2 cellular contexts compared by ENCODE assay signal in genomic region chr2:230784840-230785239, GRCh38.
A peak's percentile ranks its signal among the peaks of the same experiment; 100 is the strongest.
TF ChIP-seq lines count a peak whose summit lies in the region.

No MANE protein-coding gene starts in this region.

TF ChIP-seq in HepG2, 621 proteins besides CTCF, POLR2A, EP300 and RAD21:
- TF ChIP-seq EEA1 (CRISPR knock-in tag; IDR thresholded peaks at IDR 0.05; ENCODE audit: borderline replicate concordance) = no peak
- TF ChIP-seq SRF (IDR thresholded peaks at IDR 0.05; ENCODE audit: low read depth, low read length) = 0 out of 2 replicates have a peak, but pooled peaks have one; percentile 38
- no peak for TF ChIP-seq ZFP90 (CRISPR knock-in tag; IDR thresholded peaks at IDR 0.05; ENCODE audit: borderline replicate concordance)
- TF ChIP-seq ZNF253 (CRISPR knock-in tag; IDR thresholded peaks at IDR 0.05; ENCODE audit: borderline replicate concordance) = no peak
- TF ChIP-seq FUBP1 (CRISPR knock-in tag; IDR thresholded peaks at IDR 0.05; ENCODE audit: borderline replicate concordance) = no peak
- no peak for TF ChIP-seq NRL (CRISPR knock-in tag; IDR thresholded peaks at IDR 0.05; ENCODE audit: borderline replicate concordance)

TF ChIP-seq in GM12878, 131 proteins besides CTCF, POLR2A, EP300 and RAD21:
- TF ChIP-seq ZBTB33 (IDR thresholded peaks at IDR 0.05) (no peak), SPI1 (IDR thresholded peaks at IDR 0.05; ENCODE audit: borderline replicate concordance, insufficient read depth, low read depth, low read length) (no peak), FOXK2 (IDR thresholded peaks at IDR 0.05) (no peak), GABPA (IDR thresholded peaks at IDR 0.05; ENCODE audit: low read depth) (no peak), MXI1 (IDR thresholded peaks at IDR 0.05; ENCODE audit: low read depth, low read length) (no peak), BMI1 (IDR thresholded peaks at IDR 0.05; ENCODE audit: borderline replicate concordance) (no peak), ZNF687 (IDR thresholded peaks at IDR 0.05) (no peak), BHLHE40 (IDR thresholded peaks at IDR 0.05; ENCODE audit: borderline replicate concordance in 1 of 2, low read depth in 2 of 2, low read length in 1 of 2) (no peak), EZH2 (IDR thresholded peaks at IDR 0.05; ENCODE audit: borderline replicate concordance, control insufficient read depth, low read depth, low read length) (no peak), FOXM1 (IDR thresholded peaks at IDR 0.05; ENCODE audit: low read depth, low read length) (no peak), CEBPB (IDR thresholded peaks at IDR 0.05; ENCODE audit: borderline replicate concordance in 1 of 2, low read depth in 2 of 2, low read length in 2 of 2) (no peak), PAX8 (IDR thresholded peaks at IDR 0.05) (no peak), ZBED1 (IDR thresholded peaks at IDR 0.05; ENCODE audit: borderline replicate concordance) (no peak), ZNF24 (IDR thresholded peaks at IDR 0.05) (no peak), NFXL1 (IDR thresholded peaks at IDR 0.05; ENCODE audit: borderline replicate concordance) (no peak), RELA (IDR thresholded peaks at IDR 0.05; ENCODE audit: borderline replicate concordance, partially characterized antibody) (no peak), PRDM15 (CRISPR knock-in tag; IDR thresholded peaks at IDR 0.05) (no peak), YY1 (IDR thresholded peaks at IDR 0.05; ENCODE audit: low read depth, low read length) (no peak), NR2F1 (conservative IDR thresholded peaks at IDR 0.05) (no peak), SP1 (IDR thresholded peaks at IDR 0.05; ENCODE audit: low read depth, low read length) (no peak)
